ENCODE assay signal across 12 cellular contexts in genomic region chr6:31186052-31186734, GRCh38. TPM values are rescaled to one million over a fixed set of nuclear protein-coding genes. Genes with fewer than 3 reads are reported as not detected.
A peak's percentile ranks its signal among the peaks of the same experiment; 100 is the strongest.
DNase-seq lines count a peak whose midpoint lies in the region; ATAC-seq and TF ChIP-seq lines count a peak whose summit lies in the region.
"Had no signal": no experiment of that assay in that cellular context is flagged by ENCODE, and none has a peak within 500 bp of the region (broad histone marks: within the 10 kb centered on the region; RNA-seq: fewer than 3 reads in every experiment).

No MANE protein-coding gene starts in this region.

- H3K9me2 ChIP-seq in OCI-LY7 (ENCODE audit: insufficient read depth, low read length), result no peaks in the 10 kb centered on the region
- H3K9me2 ChIP-seq: SK-N-SH had no signal

- no peaks in the 10 kb centered on the region for H3K36me3 ChIP-seq in OCI-LY7 (ENCODE audit: insufficient read depth, low read length)
- no peaks in the 10 kb centered on the region for H3K36me3 ChIP-seq in mucosa of stomach (ENCODE audit: control insufficient read depth, insufficient read depth, low read length)
- no peaks in the 10 kb centered on the region for H3K36me3 ChIP-seq in tibial nerve

- H3K4me3 ChIP-seq in OCI-LY7 (ENCODE audit: low read depth, low read length, poor library complexity, severe bottlenecking) (no peak overlapping the region), mucosa of stomach (ENCODE audit: low read length) (peak overlapping the region; percentile 15), tibial nerve (peak overlapping the region in 3 of 4 donors; percentile 7 to 31 (median 19))

- intact Hi-C loops in OCI-LY7 (cut with micrococcal nuclease; ENCODE audit: unreplicated experiment), result no loop called here

- peak overlapping the region; percentile 73; the same call in 1 of the 2 replicates for H2AFZ ChIP-seq in OCI-LY7 (ENCODE audit: low read length)

- POLR2A ChIA-PET in OCI-LY7 (lab: Charles Lee), result no interaction called here

- peak overlapping the region; percentile 20 for H3K4me2 ChIP-seq in OCI-LY7 (ENCODE audit: low read length)
- H3K4me2 ChIP-seq: SK-N-SH had no signal

- H3K27me3 ChIP-seq in mucosa of stomach (ENCODE audit: control insufficient read depth, insufficient read depth, low read length) (no peaks in the 10 kb centered on the region), tibial nerve (no peaks in the 10 kb centered on the region)

- no peak for TF ChIP-seq POLR2A in tibial nerve (IDR thresholded peaks at IDR 0.05)

- DNase-seq in OCI-LY7 (ENCODE audit: low spot score) (no peak), tibial nerve (ENCODE audit: low spot score in 2 of 2) (peak in 1 of 2 donors; percentile 27), germinal center (ENCODE audit: low spot score) (no peak)
- DNase-seq: activated T-cell treated with anti-CD3 and anti-CD28 coated beads, Interleukin-2, amount 50 U/mL, for 4 hours; effector memory CD4-positive, alpha-beta T cell; NCI-H1417; SK-N-SH had no signal

- TF ChIP-seq EP300 in tibial nerve (IDR thresholded peaks at IDR 0.05), result no peak

- no TSS peak for BruUV-seq in OCI-LY7 (replicated peaks; lab: Mats Ljungman, UMichigan)

- WGBS in tibial nerve, 2 donors, result 66 to 73% methylated on average over 22 to 24 of the region's 24 CpGs

- H3K9me3 ChIP-seq in OCI-LY7 (ENCODE audit: low read length) (no peaks in the 10 kb centered on the region), mucosa of stomach (ENCODE audit: control insufficient read depth, low read length) (no peaks in the 10 kb centered on the region), tibial nerve (no peaks in the 10 kb centered on the region)
- H3K9me3 ChIP-seq: SK-N-SH had no signal

- peak overlapping the region; percentile 95 for H3K9ac ChIP-seq in mucosa of stomach (ENCODE audit: low read length)
- H3K9ac ChIP-seq: SK-N-SH had no signal

- H3K27ac ChIP-seq in OCI-LY7 (ENCODE audit: low read depth, low read length, poor library complexity, severe bottlenecking) (no peak overlapping the region), tibial nerve (peak overlapping the region; percentile 20 to 82 (median 69))

- ATAC-seq in esophagus mucosa (peak; percentile 22), GM21619 (IDR thresholded peaks at IDR 0.05; ENCODE audit: unreplicated experiment) (no peak), HG02759 (IDR thresholded peaks at IDR 0.05; ENCODE audit: unreplicated experiment) (no peak), HG02642 (IDR thresholded peaks at IDR 0.05; ENCODE audit: poor library complexity, unreplicated experiment) (no peak)
- ATAC-seq: activated T-cell treated with anti-CD3 and anti-CD28 coated beads, Interleukin-2, amount 50 U/mL, for 4 hours had no signal

- H3K4me1 ChIP-seq in OCI-LY7 (ENCODE audit: insufficient read depth, low read length, poor library complexity, severe bottlenecking) (peaks cover 37% of the 10 kb centered on the region), mucosa of stomach (ENCODE audit: control insufficient read depth, insufficient read depth, low read length) (peaks cover 13% of the 10 kb centered on the region), tibial nerve (no peaks in the 10 kb centered on the region)

- H4K20me1 ChIP-seq in OCI-LY7 (ENCODE audit: insufficient read depth, low read length), result no peaks in the 10 kb centered on the region

- TF ChIP-seq CTCF in OCI-LY7 (conservative IDR thresholded peaks at IDR 0.05; ENCODE audit: low read length) (no peak), tibial nerve (IDR thresholded peaks at IDR 0.05) (no peak)

- H3K79me2 ChIP-seq in OCI-LY7 (ENCODE audit: insufficient read depth, low read depth, low read length), result no peaks in the 10 kb centered on the region

- CTCF ChIA-PET in OCI-LY7 (lab: Charles Lee; ENCODE audit: unreplicated experiment), result interaction anchor here (0.5 kb wide), 1 partner anchor 215 kb away, joined by 4 read pairs; no protein-coding TSS in a partner anchor

RNA-seq across cellular contexts. Expression of gene POU5F1, which starts 15.7 kb away (rescaled TPM):
- total RNA-seq in OCI-LY7 (2014; rRNA removed; shearing (Covaris generic)), result 0.44 TPM in 1 of 2 replicates, not detected in the other
- 0.86 and 1.4 TPM in 2 replicates for total RNA-seq in OCI-LY7 (2022)
- total RNA-seq in esophagus mucosa, result 0.40 TPM
- total RNA-seq in tibial nerve, result 1 to 10 TPM in 2 of 4 donors, not detected in 2; 1.2 to 9.8 TPM

RNA-seq across cellular contexts. Expression of gene TCF19, which starts 27.8 kb away (rescaled TPM):
- 61.6 and 63.2 TPM in 2 replicates for total RNA-seq in OCI-LY7 (2014; rRNA removed; shearing (Covaris generic))
- total RNA-seq in OCI-LY7 (2022), result 54.5 and 56.7 TPM in 2 replicates
- 14.8 TPM for total RNA-seq in esophagus mucosa
- 1 to 10 TPM; 1.2 to 4.6 (median 4.0) TPM for total RNA-seq in tibial nerve

RNA-seq across cellular contexts. Expression of gene CCHCR1, which starts 28.6 kb away (rescaled TPM):
- 23.9 and 33.0 TPM in 2 replicates for total RNA-seq in OCI-LY7 (2014; rRNA removed; shearing (Covaris generic))
- total RNA-seq in OCI-LY7 (2022) (31.5 and 33.0 TPM in 2 replicates), esophagus mucosa (11.1 TPM), tibial nerve (10 to 100 TPM; 13.8 to 25.1 (median 18.7) TPM)

RNA-seq across cellular contexts. Expression of gene PSORS1C2, which starts 47.3 kb away (rescaled TPM):
- not detected in 2 replicates for total RNA-seq in OCI-LY7 (2014; rRNA removed; shearing (Covaris generic))
- not detected in 2 replicates for total RNA-seq in OCI-LY7 (2022)
- 0.40 TPM for total RNA-seq in esophagus mucosa
- total RNA-seq in tibial nerve, result not detected
- total RNA-seq: activated T-cell treated with anti-CD3 and anti-CD28 coated beads, Interleukin-2, amount 50 U/mL, for 4 hours had no signal
